ENCODE assay signal across 12 cellular contexts in genomic region chr11:8056810-8057463, GRCh38. TPM values are rescaled to one million over a fixed set of nuclear protein-coding genes. Genes with fewer than 3 reads are reported as not detected.
A peak's percentile ranks its signal among the peaks of the same experiment; 100 is the strongest.
DNase-seq lines count a peak whose midpoint lies in the region; ATAC-seq, FAIRE-seq and TF ChIP-seq lines count a peak whose summit lies in the region.
"Had no signal": no experiment of that assay in that cellular context is flagged by ENCODE, and none has a peak within 500 bp of the region (broad histone marks: within the 10 kb centered on the region; RNA-seq: fewer than 3 reads in every experiment).

No MANE protein-coding gene starts in this region.

- H3K4me1 Mint-ChIP-seq in activated CD4-positive, alpha-beta memory T cell treated with anti-CD3 and anti-CD28 coated beads, Interleukin-2, amount 10 ng/mL, durations not matched to agents 7 days and 5 days = peaks cover 3% of the 10 kb centered on the region

- H3K4me3 ChIP-seq in SK-N-SH (ENCODE audit: low read depth in 2 of 2, low read length in 1 of 2) (no peak overlapping the region), gastroesophageal sphincter (no peak overlapping the region), pancreas (no peak overlapping the region)

- H3K9ac ChIP-seq in SK-N-SH = no peak overlapping the region

- H3K27ac ChIP-seq in SK-N-SH (ENCODE audit: low read depth in 2 of 2, low read length in 1 of 2) = peak overlapping the region in 1 of 2 experiments; percentile 64; a peak in 2 of 4 replicates
- peak overlapping the region in 3 of 4 donors; percentile 29 to 57 (median 47) for H3K27ac ChIP-seq in gastroesophageal sphincter
- H3K27ac ChIP-seq in pancreas = no peak overlapping the region
- H3K27ac ChIP-seq in RWPE1 = no peak overlapping the region
- H3K27ac ChIP-seq: neutrophil had no signal

- H2AFZ ChIP-seq in SK-N-SH (ENCODE audit: low read depth) = no peak overlapping the region

- ATAC-seq in gastroesophageal sphincter = peak; percentile 88
- peak in 3 of 4 donors; percentile 58 to 80 (median 70) for ATAC-seq in pancreas
- no peak for ATAC-seq in HG02759 (IDR thresholded peaks at IDR 0.05; ENCODE audit: unreplicated experiment)
- no peak for ATAC-seq in GM21515 (IDR thresholded peaks at IDR 0.05; ENCODE audit: unreplicated experiment)

- no peaks in the 10 kb centered on the region for H3K27me3 ChIP-seq in SK-N-SH (ENCODE audit: insufficient read depth)
- no peaks in the 10 kb centered on the region for H3K27me3 ChIP-seq in gastroesophageal sphincter
- no peaks in the 10 kb centered on the region for H3K27me3 ChIP-seq in pancreas

- DNase-seq in AG20443 (ENCODE audit: low spot score) = peak; percentile 77
- DNase-seq in SK-N-SH = no peak
- DNase-seq in pancreas = peak in 1 of 6 donors; percentile 21
- no peak for DNase-seq in RWPE1 (ENCODE audit: low spot score)
- DNase-seq in activated CD4-positive, alpha-beta memory T cell treated with anti-CD3 and anti-CD28 coated beads, Interleukin-2, amount 10 ng/mL, durations not matched to agents 7 days and 5 days = no peak
- DNase-seq: CD4-positive, CD25-positive, alpha-beta regulatory T cell; NCI-H1092 treated with DMSO at 0.1 percent for 48 hours had no signal

- TF ChIP-seq CTCF in SK-N-SH (IDR thresholded peaks at IDR 0.05) (no peak), gastroesophageal sphincter (IDR thresholded peaks at IDR 0.05) (no peak), pancreas (IDR thresholded peaks at IDR 0.05) (no peak), RWPE1 (conservative IDR thresholded peaks at IDR 0.05; ENCODE audit: low read depth) (no peak)

- H3K9me3 ChIP-seq in SK-N-SH (no peaks in the 10 kb centered on the region), gastroesophageal sphincter (no peaks in the 10 kb centered on the region), pancreas (no peaks in the 10 kb centered on the region)
- H3K9me3 ChIP-seq: neutrophil had no signal

- H3K36me3 ChIP-seq in SK-N-SH (replicated peaks in 1 of 2; ENCODE audit: control insufficient read depth in 1 of 2, insufficient read depth in 2 of 2, low read length in 1 of 2) (no peaks in the 10 kb centered on the region), gastroesophageal sphincter (no peaks in the 10 kb centered on the region), pancreas (no peaks in the 10 kb centered on the region)
- H3K36me3 ChIP-seq: neutrophil had no signal

- POLR2A ChIA-PET in SK-N-SH (lab: Yijun Ruan, JAX) = interaction anchor here (0.7 to 2.2 kb wide), 2 partner anchors 10 to 24 kb away, joined by 3 to 12 read pairs; no protein-coding TSS in a partner anchor
- POLR2A ChIA-PET in RWPE1 (lab: Yijun Ruan, JAX; ENCODE audit: low non-redundant PET) = no interaction called here
- POLR2A ChIA-PET in activated CD4-positive, alpha-beta memory T cell treated with anti-CD3 and anti-CD28 coated beads, Interleukin-2, amount 10 ng/mL, durations not matched to agents 7 days and 5 days (lab: Charles Lee) = no interaction called here

- no peak for TF ChIP-seq POLR2A in gastroesophageal sphincter (IDR thresholded peaks at IDR 0.05)

- H3K9me3 Mint-ChIP-seq in activated CD4-positive, alpha-beta memory T cell treated with anti-CD3 and anti-CD28 coated beads, Interleukin-2, amount 10 ng/mL, durations not matched to agents 7 days and 5 days = no peaks in the 10 kb centered on the region
- H3K9me3 Mint-ChIP-seq: CD4-positive, CD25-positive, alpha-beta regulatory T cell; central memory CD8-positive, alpha-beta T cell had no signal

- CTCF ChIA-PET in SK-N-SH (lab: Yijun Ruan, JAX) (interaction anchor here (1.3 to 4.1 kb wide), 6 partner anchors 10 to 50 kb away, joined by 4 to 30 read pairs (median 5); no protein-coding TSS in a partner anchor), RWPE1 (lab: Yijun Ruan, JAX) (interaction anchor here (0.8 kb wide), 1 partner anchor 35 kb away, joined by 3 read pairs; no protein-coding TSS in a partner anchor)
- CTCF ChIA-PET in activated CD4-positive, alpha-beta memory T cell treated with anti-CD3 and anti-CD28 coated beads, Interleukin-2, amount 10 ng/mL, durations not matched to agents 7 days and 5 days (lab: Charles Lee) = interaction anchor here (0.9 to 1.3 kb wide), 2 partner anchors 24 to 43 kb away, joined by 3 read pairs; no protein-coding TSS in a partner anchor

- intact Hi-C loops in pancreas (cut with DNase I) = no loop called here

- H3K4me3 Mint-ChIP-seq in activated CD4-positive, alpha-beta memory T cell treated with anti-CD3 and anti-CD28 coated beads, Interleukin-2, amount 10 ng/mL, durations not matched to agents 7 days and 5 days = no peak overlapping the region
- H3K4me3 Mint-ChIP-seq: CD4-positive, CD25-positive, alpha-beta regulatory T cell; central memory CD8-positive, alpha-beta T cell had no signal

- H3F3A ChIP-seq in SK-N-SH (replicated peaks; ENCODE audit: insufficient read depth) = no peaks in the 10 kb centered on the region

- no peak for FAIRE-seq in pancreas (lab: Jason Lieb, UNC)

- TF ChIP-seq RAD21 in SK-N-SH (IDR thresholded peaks at IDR 0.05; ENCODE audit: low read length) = 0 out of 2 replicates have a peak, but pooled peaks have one; percentile 6

- 54% methylated on average over 12 of the region's 12 CpGs for WGBS in SK-N-SH (ENCODE audit: low lambda C conversion rate)
- WGBS in gastroesophageal sphincter (ENCODE audit: low coverage in 1 of 2), 2 donors = 35 to 50% methylated on average over 10 to 12 of the region's 12 CpGs
- 57 to 61% methylated on average over 12 of the region's 12 CpGs for WGBS in pancreas, 2 donors

- H3K9me2 ChIP-seq in SK-N-SH = no peaks in the 10 kb centered on the region

- no peaks in the 10 kb centered on the region for H3K36me3 Mint-ChIP-seq in activated CD4-positive, alpha-beta memory T cell treated with anti-CD3 and anti-CD28 coated beads, Interleukin-2, amount 10 ng/mL, durations not matched to agents 7 days and 5 days (ENCODE audit: low read depth)
- H3K36me3 Mint-ChIP-seq: CD4-positive, CD25-positive, alpha-beta regulatory T cell had no signal

- no peak overlapping the region for H3K27ac Mint-ChIP-seq in activated CD4-positive, alpha-beta memory T cell treated with anti-CD3 and anti-CD28 coated beads, Interleukin-2, amount 10 ng/mL, durations not matched to agents 7 days and 5 days
- H3K27ac Mint-ChIP-seq: CD4-positive, CD25-positive, alpha-beta regulatory T cell had no signal

- TF ChIP-seq EP300 in SK-N-SH (IDR thresholded peaks at IDR 0.05; ENCODE audit: borderline replicate concordance in 1 of 2, low read depth in 1 of 2, low read length in 1 of 2) = peak in 1 of 2 experiments; percentile 61; a peak in 2 of 4 replicates
- no peak for TF ChIP-seq EP300 in gastroesophageal sphincter (IDR thresholded peaks at IDR 0.05)

- no peaks in the 10 kb centered on the region for H3K27me3 Mint-ChIP-seq in activated CD4-positive, alpha-beta memory T cell treated with anti-CD3 and anti-CD28 coated beads, Interleukin-2, amount 10 ng/mL, durations not matched to agents 7 days and 5 days
- H3K27me3 Mint-ChIP-seq: CD4-positive, CD25-positive, alpha-beta regulatory T cell had no signal

- H3K4me1 ChIP-seq in SK-N-SH (ENCODE audit: control insufficient read depth in 1 of 2, insufficient read depth in 2 of 2, low read depth in 1 of 2, low read length in 1 of 2) (peaks cover 0 to 47% of the 10 kb centered on the region in 2 experiments; a peak in 1 of 4 replicates), gastroesophageal sphincter (peaks cover 0 to 39% (median 8%) of the 10 kb centered on the region in 3 donors), pancreas (no peaks in the 10 kb centered on the region)

- H3K79me2 ChIP-seq in SK-N-SH (ENCODE audit: insufficient read depth) = no peaks in the 10 kb centered on the region

- no peaks in the 10 kb centered on the region for H4K20me1 ChIP-seq in SK-N-SH (ENCODE audit: insufficient read depth)

- H3K4me2 ChIP-seq in SK-N-SH = no peak overlapping the region

TF ChIP-seq in SK-N-SH, 30 proteins besides CTCF, POLR2A, EP300 and RAD21:
- TF ChIP-seq TCF12 (IDR thresholded peaks at IDR 0.05) = peak; percentile 42; the same call in 1 of the 2 replicates
- TF ChIP-seq PBX3 (IDR thresholded peaks at IDR 0.05) = no peak
TF ChIP-seq in SK-N-SH: peak in this region for 1.

RNA-seq across cellular contexts. Expression of gene TUB, which starts 24.1 kb away (rescaled TPM):
- polyA plus RNA-seq in SK-N-SH (2012; rRNA removed) = 11.3 and 16.9 TPM in 2 replicates
- 7.1 and 10.0 TPM in 2 replicates for polyA plus RNA-seq in SK-N-SH (2012; cell fraction: cytosol; rRNA removed)
- polyA plus RNA-seq in SK-N-SH (2012; cell fraction: nucleus; rRNA removed) = 43.6 and 49.5 TPM in 2 replicates
- total RNA-seq in gastroesophageal sphincter = 10 to 100 TPM in 3 of 4 donors, 1 to 10 TPM in 1; 8.2 to 19.0 (median 13.4) TPM
- total RNA-seq in pancreas = 1 to 10 TPM in 5 of 6 donors, under 1 TPM in 1; 0.83 to 2.2 (median 1.6) TPM
- polyA plus RNA-seq in pancreas = 1 to 10 TPM in 1 of 2 donors, under 1 TPM in 1; 0.68 to 1.3 TPM
- total RNA-seq in activated CD4-positive, alpha-beta memory T cell treated with anti-CD3 and anti-CD28 coated beads, Interleukin-2, amount 10 ng/mL, durations not matched to agents 7 days and 5 days = under 1 TPM; 0.05 to 0.08 TPM

Comparison
In these comparisons a context has a peak if more than half of its experiments do, and no peak if none do; other contexts are left out.
1. H3K27ac ChIP-seq: peak in gastroesophageal sphincter (3 of 4); none in pancreas (0 of 4) and RWPE1 (single experiment).
2. ATAC-seq: peak in gastroesophageal sphincter (single experiment) and pancreas (3 of 4); none in HG02759 (single experiment) and GM21515 (single experiment).